1 cellular context compared by ENCODE assay signal in the genomic region with DNA sequence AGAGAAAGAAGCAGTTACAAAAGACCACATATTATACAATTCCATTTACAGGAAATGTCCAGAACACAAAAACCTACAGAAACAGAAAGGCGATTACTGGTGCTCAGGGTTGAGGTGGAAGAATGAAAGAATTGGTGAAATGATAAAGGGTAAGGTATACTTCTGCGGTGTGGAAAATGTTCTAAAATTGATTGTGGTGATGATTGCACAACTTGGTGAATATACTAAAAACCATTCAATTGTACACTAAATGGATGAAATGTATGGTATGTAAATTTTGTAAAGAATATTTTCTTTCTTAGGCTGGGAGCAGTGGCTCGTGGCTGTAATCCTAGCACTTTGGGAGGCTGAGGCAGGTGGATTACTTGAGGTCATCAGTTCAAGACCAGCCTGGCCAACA.
TF ChIP-seq lines count a peak whose summit lies in the region.

No MANE protein-coding gene starts in this region.

TF ChIP-seq in K562, 482 proteins besides CTCF, POLR2A, EP300 and RAD21 (continued from another document):
- TF ChIP-seq, protein P1, sequence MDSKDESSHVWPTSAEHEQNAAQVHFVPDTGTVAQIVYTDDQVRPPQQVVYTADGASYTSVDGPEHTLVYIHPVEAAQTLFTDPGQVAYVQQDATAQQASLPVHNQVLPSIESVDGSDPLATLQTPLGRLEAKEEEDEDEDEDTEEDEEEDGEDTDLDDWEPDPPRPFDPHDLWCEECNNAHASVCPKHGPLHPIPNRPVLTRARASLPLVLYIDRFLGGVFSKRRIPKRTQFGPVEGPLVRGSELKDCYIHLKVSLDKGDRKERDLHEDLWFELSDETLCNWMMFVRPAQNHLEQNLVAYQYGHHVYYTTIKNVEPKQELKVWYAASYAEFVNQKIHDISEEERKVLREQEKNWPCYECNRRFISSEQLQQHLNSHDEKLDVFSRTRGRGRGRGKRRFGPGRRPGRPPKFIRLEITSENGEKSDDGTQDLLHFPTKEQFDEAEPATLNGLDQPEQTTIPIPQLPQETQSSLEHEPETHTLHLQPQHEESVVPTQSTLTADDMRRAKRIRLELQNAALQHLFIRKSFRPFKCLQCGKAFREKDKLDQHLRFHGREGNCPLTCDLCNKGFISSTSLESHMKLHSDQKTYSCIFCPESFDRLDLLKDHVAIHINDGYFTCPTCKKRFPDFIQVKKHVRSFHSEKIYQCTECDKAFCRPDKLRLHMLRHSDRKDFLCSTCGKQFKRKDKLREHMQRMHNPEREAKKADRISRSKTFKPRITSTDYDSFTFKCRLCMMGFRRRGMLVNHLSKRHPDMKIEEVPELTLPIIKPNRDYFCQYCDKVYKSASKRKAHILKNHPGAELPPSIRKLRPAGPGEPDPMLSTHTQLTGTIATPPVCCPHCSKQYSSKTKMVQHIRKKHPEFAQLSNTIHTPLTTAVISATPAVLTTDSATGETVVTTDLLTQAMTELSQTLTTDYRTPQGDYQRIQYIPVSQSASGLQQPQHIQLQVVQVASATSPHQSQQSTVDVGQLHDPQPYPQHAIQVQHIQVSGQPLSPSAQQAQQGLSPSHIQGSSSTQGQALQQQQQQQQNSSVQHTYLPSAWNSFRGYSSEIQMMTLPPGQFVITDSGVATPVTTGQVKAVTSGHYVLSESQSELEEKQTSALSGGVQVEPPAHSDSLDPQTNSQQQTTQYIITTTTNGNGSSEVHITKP (IDR thresholded peaks at IDR 0.05; ENCODE audit: partially characterized antibody): no peak
- TF ChIP-seq YBX1 (IDR thresholded peaks at IDR 0.05): no peak
- no peak for TF ChIP-seq ZNF584 (CRISPR knock-in tag; IDR thresholded peaks at IDR 0.05; ENCODE audit: low read depth)
